9 cellular contexts compared by ENCODE assay signal in the genomic region with DNA sequence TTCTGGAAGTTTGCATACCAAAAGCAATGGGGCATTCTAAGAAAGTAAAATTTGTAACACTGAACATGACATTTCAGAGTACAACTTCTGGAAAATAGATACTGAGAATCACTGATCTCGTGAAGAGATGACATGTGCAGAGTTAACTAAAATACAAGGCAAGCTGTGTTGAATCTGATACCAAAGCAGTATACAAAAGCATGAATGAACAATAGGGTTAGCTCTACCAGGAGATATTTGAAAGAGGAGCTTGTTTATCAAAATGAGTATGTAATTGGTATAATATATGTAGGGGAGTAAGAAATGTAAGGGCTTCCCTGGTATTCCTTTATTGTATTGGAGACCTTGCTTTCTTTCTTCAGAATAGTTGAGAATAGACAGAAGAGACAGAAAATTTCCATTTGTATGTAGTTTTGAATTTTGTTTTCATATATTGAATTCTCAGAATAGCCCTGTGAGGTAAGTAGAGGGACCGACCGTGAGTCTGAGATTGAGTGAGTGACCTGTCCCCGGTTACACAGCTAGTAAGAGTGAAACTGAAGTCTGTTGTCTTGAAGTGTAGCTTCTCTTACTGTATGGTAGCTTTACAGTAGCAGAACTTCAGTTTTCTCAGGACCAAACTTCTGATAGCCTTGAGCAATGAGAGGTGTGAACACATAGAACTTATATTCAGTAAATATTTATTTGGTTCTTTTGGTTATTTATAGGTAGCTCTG. TPM values are rescaled to one million over a fixed set of nuclear protein-coding genes. Genes with fewer than 3 reads are reported as not detected.
DNase-seq lines count a peak whose midpoint lies in the region; ATAC-seq, FAIRE-seq and TF ChIP-seq lines count a peak whose summit lies in the region.
"Had no signal": no experiment of that assay in that cellular context is flagged by ENCODE, and none has a peak within 500 bp of the region (broad histone marks: within the 10 kb centered on the region; RNA-seq: fewer than 3 reads in every experiment).

No MANE protein-coding gene starts in this region.

- no peaks in the 10 kb centered on the region for H3K27me3 Mint-ChIP-seq in activated CD4-positive, alpha-beta T cell treated with anti-CD3 and anti-CD28 coated beads, Interleukin-2, amount 10 ng/mL, durations not matched to agents 24 days and 14 days
- no peaks in the 10 kb centered on the region for H3K27me3 Mint-ChIP-seq in activated CD4-positive, alpha-beta memory T cell treated with anti-CD3 and anti-CD28 coated beads for 36 hours
- H3K27me3 Mint-ChIP-seq in stimulated activated memory B cell treated with anti-CD40 and anti-IgM and Interleukin-4, amounts not matched to agents 10 μg/mL and 1 μg/mL and 100 μg/mL, for 72 hours: no peaks in the 10 kb centered on the region
- no peaks in the 10 kb centered on the region for H3K27me3 Mint-ChIP-seq in Calu3 (ENCODE audit: unreplicated experiment)

- POLR2A ChIA-PET in activated CD4-positive, alpha-beta memory T cell treated with anti-CD3 and anti-CD28 coated beads for 36 hours (lab: Charles Lee): interaction anchor here (0.7 to 1.0 kb wide), 3 partner anchors 13 to 101 kb away, joined by 3 to 4 read pairs (median 3); no protein-coding TSS in a partner anchor

- peak overlapping the region; percentile 44 for H3K4me3 Mint-ChIP-seq in activated CD4-positive, alpha-beta T cell treated with anti-CD3 and anti-CD28 coated beads, Interleukin-2, amount 10 ng/mL, durations not matched to agents 24 days and 14 days
- H3K4me3 Mint-ChIP-seq in activated CD4-positive, alpha-beta memory T cell treated with anti-CD3 and anti-CD28 coated beads for 36 hours: peak overlapping the region; percentile 12
- peak overlapping the region; percentile 61 for H3K4me3 Mint-ChIP-seq in stimulated activated memory B cell treated with anti-CD40 and anti-IgM and Interleukin-4, amounts not matched to agents 10 μg/mL and 1 μg/mL and 100 μg/mL, for 72 hours
- no peak overlapping the region for H3K4me3 Mint-ChIP-seq in Calu3 (ENCODE audit: low read depth, unreplicated experiment)

- CTCF ChIA-PET in activated CD4-positive, alpha-beta memory T cell treated with anti-CD3 and anti-CD28 coated beads for 36 hours (lab: Charles Lee): interaction anchor here (1.0 to 2.1 kb wide), 3 partner anchors 26 to 701 kb away, joined by 3 to 10 read pairs (median 4); no protein-coding TSS in a partner anchor
- CTCF ChIA-PET in Calu3 (lab: Charles Lee): no interaction called here

- DNase-seq in activated CD4-positive, alpha-beta T cell treated with anti-CD3 and anti-CD28 coated beads, Interleukin-2, amount 10 ng/mL, durations not matched to agents 24 days and 14 days: peak; percentile 56
- no peak for DNase-seq in activated CD4-positive, alpha-beta T cell treated with anti-CD3 and anti-CD28 coated beads, Interleukin-2, amount 50 U/mL, for 4 hours
- peak; percentile 47 for DNase-seq in activated CD4-positive, alpha-beta memory T cell treated with anti-CD3 and anti-CD28 coated beads for 36 hours
- DNase-seq in HuH-7.5 (ENCODE audit: low spot score) (no peak), Calu3 (no peak), GM19239 (ENCODE audit: insufficient read length, low spot score) (no peak)
- DNase-seq: stimulated activated CD4-positive, alpha-beta T cell treated with anti-CD3 and anti-CD28 coated beads, Interleukin-2, amount 100 ng/mL, for 48 hours had no signal

- H3K27ac Mint-ChIP-seq in activated CD4-positive, alpha-beta T cell treated with anti-CD3 and anti-CD28 coated beads, Interleukin-2, amount 10 ng/mL, durations not matched to agents 24 days and 14 days: peak overlapping the region; percentile 70
- H3K27ac Mint-ChIP-seq in activated CD4-positive, alpha-beta memory T cell treated with anti-CD3 and anti-CD28 coated beads for 36 hours: peak overlapping the region; percentile 55
- peak overlapping the region; percentile 71 for H3K27ac Mint-ChIP-seq in stimulated activated memory B cell treated with anti-CD40 and anti-IgM and Interleukin-4, amounts not matched to agents 10 μg/mL and 1 μg/mL and 100 μg/mL, for 72 hours
- H3K27ac Mint-ChIP-seq in Calu3 (ENCODE audit: unreplicated experiment): no peak overlapping the region

- no peak for TF ChIP-seq CTCF in Calu3 (IDR thresholded peaks at IDR 0.05; ENCODE audit: unreplicated experiment)

- peaks cover 28% of the 10 kb centered on the region for H3K4me1 Mint-ChIP-seq in activated CD4-positive, alpha-beta T cell treated with anti-CD3 and anti-CD28 coated beads, Interleukin-2, amount 10 ng/mL, durations not matched to agents 24 days and 14 days
- peaks cover 58% of the 10 kb centered on the region for H3K4me1 Mint-ChIP-seq in activated CD4-positive, alpha-beta memory T cell treated with anti-CD3 and anti-CD28 coated beads for 36 hours (ENCODE audit: low read depth)
- peaks cover 51% of the 10 kb centered on the region for H3K4me1 Mint-ChIP-seq in stimulated activated memory B cell treated with anti-CD40 and anti-IgM and Interleukin-4, amounts not matched to agents 10 μg/mL and 1 μg/mL and 100 μg/mL, for 72 hours
- peaks cover 23% of the 10 kb centered on the region for H3K4me1 Mint-ChIP-seq in Calu3 (ENCODE audit: low read depth, unreplicated experiment)

- intact Hi-C loops in activated CD4-positive, alpha-beta T cell treated with anti-CD3 and anti-CD28 coated beads, Interleukin-2, amount 10 ng/mL, durations not matched to agents 24 days and 14 days (cut with micrococcal nuclease): loop anchor here (10.0 kb wide), 1 partner anchor 641 kb away; no protein-coding TSS in a partner anchor
- intact Hi-C loops in activated CD4-positive, alpha-beta memory T cell treated with anti-CD3 and anti-CD28 coated beads for 36 hours (cut with micrococcal nuclease): no loop called here
- intact Hi-C loops in Calu3 (cut with micrococcal nuclease; ENCODE audit: unreplicated experiment): no loop called here

- BruUV-seq in Calu3 (replicated peaks; lab: Mats Ljungman, UMichigan): no TSS peak

- no peaks in the 10 kb centered on the region for H3K9me3 Mint-ChIP-seq in activated CD4-positive, alpha-beta T cell treated with anti-CD3 and anti-CD28 coated beads, Interleukin-2, amount 10 ng/mL, durations not matched to agents 24 days and 14 days
- H3K9me3 Mint-ChIP-seq in activated CD4-positive, alpha-beta memory T cell treated with anti-CD3 and anti-CD28 coated beads for 36 hours: no peaks in the 10 kb centered on the region
- no peaks in the 10 kb centered on the region for H3K9me3 Mint-ChIP-seq in stimulated activated memory B cell treated with anti-CD40 and anti-IgM and Interleukin-4, amounts not matched to agents 10 μg/mL and 1 μg/mL and 100 μg/mL, for 72 hours
- H3K9me3 Mint-ChIP-seq in Calu3 (ENCODE audit: low read depth, unreplicated experiment): no peaks in the 10 kb centered on the region

- peak; percentile 74 for ATAC-seq in HG02885 (IDR thresholded peaks at IDR 0.05; ENCODE audit: poor library complexity, unreplicated experiment)
- ATAC-seq in stimulated activated memory B cell treated with anti-CD40 and anti-IgM and Interleukin-4, amounts not matched to agents 10 μg/mL and 1 μg/mL and 100 μg/mL, for 72 hours: peak; percentile 56

- H3K36me3 Mint-ChIP-seq in activated CD4-positive, alpha-beta T cell treated with anti-CD3 and anti-CD28 coated beads, Interleukin-2, amount 10 ng/mL, durations not matched to agents 24 days and 14 days (ENCODE audit: low read depth): peaks cover 16% of the 10 kb centered on the region
- peaks cover 2% of the 10 kb centered on the region for H3K36me3 Mint-ChIP-seq in activated CD4-positive, alpha-beta memory T cell treated with anti-CD3 and anti-CD28 coated beads for 36 hours
- H3K36me3 Mint-ChIP-seq in stimulated activated memory B cell treated with anti-CD40 and anti-IgM and Interleukin-4, amounts not matched to agents 10 μg/mL and 1 μg/mL and 100 μg/mL, for 72 hours: peaks cover 6% of the 10 kb centered on the region
- peaks cover 17% of the 10 kb centered on the region for H3K36me3 Mint-ChIP-seq in Calu3 (ENCODE audit: insufficient read depth, unreplicated experiment)

- no peak for FAIRE-seq in GM19239 (lab: Jason Lieb, UNC)

RNA-seq across cellular contexts. Expression of a gene that starts 5.0 kb away (rescaled TPM):
- 11.0 and 15.1 TPM in 2 replicates for total RNA-seq in activated CD4-positive, alpha-beta T cell treated with anti-CD3 and anti-CD28 coated beads, Interleukin-2, amount 10 ng/mL, durations not matched to agents 24 days and 14 days
- total RNA-seq in activated CD4-positive, alpha-beta memory T cell treated with anti-CD3 and anti-CD28 coated beads for 36 hours: 10 to 100 TPM; 24.3 to 26.7 TPM
- total RNA-seq in Calu3 (2022): 31.1 and 32.0 TPM in 2 replicates

Comparison
In these comparisons a context has a peak if more than half of its experiments do, and no peak if none do; other contexts are left out.
1. DNase-seq: peak in activated CD4-positive, alpha-beta T cell treated with anti-CD3 and anti-CD28 coated beads, Interleukin-2, amount 10 ng/mL, durations not matched to agents 24 days and 14 days (single experiment) and activated CD4-positive, alpha-beta memory T cell treated with anti-CD3 and anti-CD28 coated beads for 36 hours (single experiment); none in activated CD4-positive, alpha-beta T cell treated with anti-CD3 and anti-CD28 coated beads, Interleukin-2, amount 50 U/mL, for 4 hours (0 of 2), HuH-7.5 (single experiment), Calu3 (single experiment) and GM19239 (single experiment).